ENCODE assay signal across 8 cellular contexts in genomic region chr17:42676424-42677011, GRCh38. TPM values are rescaled to one million over a fixed set of nuclear protein-coding genes. Genes with fewer than 3 reads are reported as not detected.
DNase-seq lines count a peak whose midpoint lies in the region; ATAC-seq and TF ChIP-seq lines count a peak whose summit lies in the region.

Gene PLEKHH3, minus strand, starts transcription at chr17:42676994. Its CDS starts 431 bp downstream, at chr17:42676563.

- intact Hi-C loops in IMR-90 (cut with micrococcal nuclease): no loop called here

- H3K9ac ChIP-seq in IMR-90 (ENCODE audit: low read depth, low read length): peak within 1 kb of the TSS; percentile 81
- H3K9ac ChIP-seq in trophoblast cell (ENCODE audit: low read length): peak within 1 kb of the TSS; percentile 60

- peak within 1 kb of the TSS; percentile 79 for H4K91ac ChIP-seq in IMR-90 (ENCODE audit: insufficient read depth, low read depth, low read length)
- H4K91ac ChIP-seq in trophoblast cell (ENCODE audit: low read depth, low read length): peak within 1 kb of the TSS; percentile 88

- CTCF ChIA-PET in IMR-90 (lab: Yijun Ruan, JAX) (interaction anchor here (0.6 to 0.8 kb wide), 3 partner anchors 99 to 820 kb away, joined by 3 read pairs; partner anchors contain the start of gene PSMC3IP), WTC11 (lab: Charles Lee) (interaction anchor here (1.0 to 6.5 kb wide), 9 partner anchors 18 to 128 kb away, joined by 3 to 122 read pairs (median 12); partner anchors contain the start of genes CNTD1, COA3, PSMC3IP and RETREG3)

- H4K20me1 ChIP-seq in IMR-90 (ENCODE audit: insufficient read depth, low read length): peaks cover 34% of the 10 kb centered on the region

- H4K12ac ChIP-seq in trophoblast cell (ENCODE audit: low read depth, low read length): peak within 1 kb of the TSS; percentile 68

- H3K79me2 ChIP-seq in trophoblast cell (ENCODE audit: control insufficient read depth, insufficient read depth, low read length, poor library complexity): peaks cover 9% of the 10 kb centered on the region

- peak within 1 kb of the TSS; percentile 69 for H2BK12ac ChIP-seq in trophoblast cell (ENCODE audit: low read length)

- H3K27me3 Mint-ChIP-seq in WTC11 (ENCODE audit: low read depth): peaks cover 8% of the 10 kb centered on the region

- 0% methylated on average over 12 of the region's 51 CpGs; no CpG with 5 or more reads in 1 of the 2 experiments for WGBS in IMR-90 (ENCODE audit: extremely low coverage in 2 of 2, insufficient read length in 1 of 2), 2 experiments
- WGBS in gastroesophageal sphincter (ENCODE audit: low coverage in 1 of 2), 2 donors: 0% methylated on average over 2 of the region's 51 CpGs; no CpG with 5 or more reads in 1 of the 2 donors
- no CpG with 5 or more reads among the region's 51 CpGs for WGBS in trophoblast cell (ENCODE audit: extremely low coverage, insufficient coverage, insufficient read length)

- H3K4me1 ChIP-seq in IMR-90 (ENCODE audit: control insufficient read depth, insufficient read depth, low read length) (peaks cover 37% of the 10 kb centered on the region), gastroesophageal sphincter (peaks cover 3 to 84% (median 43%) of the 10 kb centered on the region in 3 donors), trophoblast cell (ENCODE audit: control insufficient read depth in 1 of 2, insufficient read depth in 2 of 2, low read length in 2 of 2) (peaks cover 36 to 44% of the 10 kb centered on the region in 2 experiments)

- no TSS peak for BruUV-seq in IMR-90 (replicated peaks; lab: Mats Ljungman, UMichigan)

- peak within 1 kb of the TSS; percentile 79 for H3K4me2 ChIP-seq in IMR-90 (ENCODE audit: low read depth, low read length)
- peak within 1 kb of the TSS; percentile 93 for H3K4me2 ChIP-seq in trophoblast cell (ENCODE audit: low read length)

- POLR2A ChIA-PET in IMR-90 (lab: Charles Lee; ENCODE audit: unreplicated experiment): no interaction called here
- POLR2A ChIA-PET in WTC11 (lab: Charles Lee): interaction anchor here (1.4 to 2.3 kb wide), 4 partner anchors 17 to 99 kb away, joined by 5 to 8 read pairs (median 6); partner anchors contain the start of genes PSMC3IP, RETREG3, TUBG1 and TUBG2

- H3K36me3 ChIP-seq in IMR-90 (ENCODE audit: control insufficient read depth, insufficient read depth, low read length) (peaks cover 19% of the 10 kb centered on the region; the same call in 1 of the 2 replicates), gastroesophageal sphincter (peaks cover 0 to 23% of the 10 kb centered on the region in 2 donors), trophoblast cell (ENCODE audit: control insufficient read depth in 1 of 2, insufficient read depth in 2 of 2, low read length in 2 of 2) (peaks cover 10 to 12% of the 10 kb centered on the region in 2 experiments)

- H3K79me1 ChIP-seq in IMR-90 (ENCODE audit: low read depth in 1 of 2, low read length in 2 of 2) (peaks cover 15 to 73% of the 10 kb centered on the region in 2 experiments; a peak in 3 of 4 replicates), trophoblast cell (ENCODE audit: low read length) (peaks cover 32% of the 10 kb centered on the region)

- H3K23ac ChIP-seq in IMR-90 (ENCODE audit: low read depth, low read length) (peak within 1 kb of the TSS; percentile 94), trophoblast cell (ENCODE audit: low read length) (no peak within 1 kb of the TSS)

- H4K8ac ChIP-seq in IMR-90 (ENCODE audit: low read depth in 2 of 2, low read length in 2 of 2) (peak within 1 kb of the TSS; percentile 59 to 94; a peak in 3 of 4 replicates), trophoblast cell (ENCODE audit: low read depth, low read length) (peak within 1 kb of the TSS; percentile 69)

- no peaks in the 10 kb centered on the region for H3K9me3 Mint-ChIP-seq in WTC11

- H2BK15ac ChIP-seq in IMR-90 (ENCODE audit: low read depth, low read length): peak within 1 kb of the TSS; percentile 24; the same call in 1 of the 3 replicates

- no peaks in the 10 kb centered on the region for H3K9me3 ChIP-seq in IMR-90 (ENCODE audit: control insufficient read depth, insufficient read depth, low read length)
- H3K9me3 ChIP-seq in gastroesophageal sphincter: no peaks in the 10 kb centered on the region
- peaks cover 3% of the 10 kb centered on the region for H3K9me3 ChIP-seq in trophoblast cell (ENCODE audit: insufficient read depth, low read depth, low read length)

- H3K56ac ChIP-seq in IMR-90 (ENCODE audit: extremely low read depth, insufficient read depth, low read length): peak within 1 kb of the TSS; percentile 79; the same call in 1 of the 2 replicates

- H3K14ac ChIP-seq in IMR-90 (replicated peaks; ENCODE audit: low read depth, low read length) (peak within 1 kb of the TSS; percentile 83), trophoblast cell (ENCODE audit: low read length) (peak within 1 kb of the TSS; percentile 41)

- TF ChIP-seq POLR2A in IMR-90 (IDR thresholded peaks at IDR 0.05; ENCODE audit: low read depth, low read length): no peak
- TF ChIP-seq POLR2A in gastroesophageal sphincter (IDR thresholded peaks at IDR 0.05): peak; percentile 82 to 83

- H3K9me1 ChIP-seq in IMR-90 (ENCODE audit: insufficient read depth, low read length): peaks cover 15% of the 10 kb centered on the region

- TF ChIP-seq CTCF in IMR-90 (conservative IDR thresholded peaks at IDR 0.05; ENCODE audit: low read depth, low read length) (peak; percentile 33; the same call in 1 of the 2 replicates), WTC11 (IDR thresholded peaks at IDR 0.05) (no peak), gastroesophageal sphincter (IDR thresholded peaks at IDR 0.05) (peak in 3 of 4 experiments; percentile 37 to 51 (median 42))

- H3K18ac ChIP-seq in IMR-90 (ENCODE audit: low read depth, low read length): peak within 1 kb of the TSS; percentile 33; the same call in 1 of the 2 replicates
- H3K18ac ChIP-seq in trophoblast cell (ENCODE audit: low read length): peak within 1 kb of the TSS; percentile 62

- peak within 1 kb of the TSS; percentile 72 for H2AK9ac ChIP-seq in IMR-90 (replicated peaks; ENCODE audit: low read depth, low read length, poor library complexity)

- H2AK5ac ChIP-seq in IMR-90 (ENCODE audit: low read depth, low read length) (peak within 1 kb of the TSS; percentile 74), trophoblast cell (ENCODE audit: low read length) (peak within 1 kb of the TSS; percentile 70)

- TF ChIP-seq EP300 in gastroesophageal sphincter (IDR thresholded peaks at IDR 0.05): no peak

- peak within 1 kb of the TSS; percentile 46 for H2BK120ac ChIP-seq in IMR-90 (ENCODE audit: low read depth, low read length)
- H2BK120ac ChIP-seq in trophoblast cell (ENCODE audit: insufficient read depth, low read length, poor library complexity): peak within 1 kb of the TSS; percentile 48

- peak within 1 kb of the TSS; percentile 92 for H2AFZ ChIP-seq in IMR-90 (replicated peaks; ENCODE audit: low read length, poor library complexity)
- H2AFZ ChIP-seq in trophoblast cell (ENCODE audit: insufficient read depth, low read length, poor library complexity): peak within 1 kb of the TSS; percentile 67

- in situ Hi-C loops in IMR-90 (cut with MboI; ENCODE audit: low sequenced_read_pairs): loop anchor here (25.0 kb wide), 1 partner anchor 636 kb away; no protein-coding TSS in a partner anchor

- H2BK5ac ChIP-seq in IMR-90 (ENCODE audit: low read depth, low read length, poor library complexity, severe bottlenecking) (peak within 1 kb of the TSS; percentile 83), trophoblast cell (ENCODE audit: low read depth, low read length, poor library complexity) (peak within 1 kb of the TSS; percentile 98)

- peak within 1 kb of the TSS; percentile 90 for H3K27ac ChIP-seq in IMR-90 (ENCODE audit: insufficient read depth, low read length)
- peak within 1 kb of the TSS; percentile 94 to 99 (median 98) for H3K27ac ChIP-seq in gastroesophageal sphincter
- H3K27ac ChIP-seq in trophoblast cell (ENCODE audit: low read depth, low read length): peak within 1 kb of the TSS; percentile 96

- peak within 1 kb of the TSS; percentile 94 for H3K27ac Mint-ChIP-seq in WTC11

- H3K4me3 ChIP-seq in IMR-90 (ENCODE audit: insufficient read depth, low read depth, low read length): peak within 1 kb of the TSS; percentile 88
- peak within 1 kb of the TSS; percentile 81 to 83 for H3K4me3 ChIP-seq in gastroesophageal sphincter
- H3K4me3 ChIP-seq in trophoblast cell (ENCODE audit: low read depth, low read length): peak within 1 kb of the TSS; percentile 85

- ATAC-seq in IMR-90 (ENCODE audit: low read depth): peak; percentile 8
- ATAC-seq in WTC11: no peak
- no peak for ATAC-seq in gastroesophageal sphincter

- dilution Hi-C loops in IMR-90 (cut with HindIII; ENCODE audit: low sequenced_read_pairs, unreplicated experiment): no loop called here

- H3K4me1 Mint-ChIP-seq in WTC11: peaks cover 39% of the 10 kb centered on the region

- peak within 1 kb of the TSS; percentile 19 for H4K5ac ChIP-seq in IMR-90 (ENCODE audit: low read depth, low read length)

- peak within 1 kb of the TSS; percentile 79 for H3K4me3 Mint-ChIP-seq in WTC11

- no peak for TF ChIP-seq RAD21 in IMR-90 (IDR thresholded peaks at IDR 0.05; ENCODE audit: low read length)

- DNase-seq in COR-L47 (lab: John Stamatoyannopoulos, UW): peak; percentile 67
- DNase-seq in IMR-90: no peak
- DNase-seq in WTC11 (ENCODE audit: low spot score): no peak
- DNase-seq in trophoblast cell: no peak
- no peak for DNase-seq in central memory CD4-positive, alpha-beta T cell
- DNase-seq in NCI-H2107 (lab: John Stamatoyannopoulos, UW): no peak
- no peak for DNase-seq in glomerular visceral epithelial cell (ENCODE audit: extremely low spot score)

- H3K36me3 Mint-ChIP-seq in WTC11: peaks cover 3% of the 10 kb centered on the region; the same call in 1 of the 2 replicates

- H2BK20ac ChIP-seq in IMR-90 (ENCODE audit: low read depth, low read length): peak within 1 kb of the TSS; percentile 63

- H3K27me3 ChIP-seq in IMR-90 (ENCODE audit: control insufficient read depth, insufficient read depth, low read length) (no peaks in the 10 kb centered on the region), gastroesophageal sphincter (no peaks in the 10 kb centered on the region), trophoblast cell (ENCODE audit: insufficient read depth, low read length) (peaks cover 8% of the 10 kb centered on the region)

- H3K4ac ChIP-seq in IMR-90 (ENCODE audit: low read depth, low read length) (peak within 1 kb of the TSS; percentile 90), trophoblast cell (ENCODE audit: low read depth, low read length) (peak within 1 kb of the TSS; percentile 5)

TF ChIP-seq in IMR-90, 13 proteins besides CTCF, POLR2A, EP300 and RAD21 (continues in another document):
- TF ChIP-seq RFX5 (IDR thresholded peaks at IDR 0.05; ENCODE audit: low read depth, low read length): no peak
- TF ChIP-seq CHD1 (IDR thresholded peaks at IDR 0.05; ENCODE audit: low read depth, low read length): no peak

TF ChIP-seq in WTC11, 78 proteins besides CTCF, POLR2A, EP300 and RAD21 (continues in another document):
- TF ChIP-seq ATF1 (CRISPR knock-in tag; IDR thresholded peaks at IDR 0.05): no peak
- TF ChIP-seq PRRX2 (CRISPR knock-in tag; IDR thresholded peaks at IDR 0.05): no peak
- no peak for TF ChIP-seq ZNF416 (CRISPR knock-in tag; IDR thresholded peaks at IDR 0.05)

RNA-seq across cellular contexts. Expression of gene PLEKHH3, which starts in this region (rescaled TPM):
- total RNA-seq in IMR-90 (2012; rRNA removed): 2.5 and 2.9 TPM in 2 replicates
- polyA plus RNA-seq in IMR-90 (2012; rRNA removed): 10.5 and 13.2 TPM in 2 replicates
- 10.2 and 13.4 TPM in 2 replicates for polyA plus RNA-seq in IMR-90 (2012; cell fraction: cytosol; rRNA removed)
- polyA plus RNA-seq in IMR-90 (2012; cell fraction: nucleus; rRNA removed; ENCODE audit: low replicate concordance): 19.1 and 48.9 TPM in 2 replicates
- 33.0 to 40.2 TPM (median 35.6 TPM) in 3 replicates for total RNA-seq in WTC11 (2021)
- total RNA-seq in gastroesophageal sphincter: 10 to 100 TPM; 13.7 to 40.8 (median 23.4) TPM
- polyA plus RNA-seq in trophoblast cell (2013): 8.0 and 8.7 TPM in 2 replicates
